Comparison of ENCODE assay signal across 8 cellular contexts in the genomic region with DNA sequence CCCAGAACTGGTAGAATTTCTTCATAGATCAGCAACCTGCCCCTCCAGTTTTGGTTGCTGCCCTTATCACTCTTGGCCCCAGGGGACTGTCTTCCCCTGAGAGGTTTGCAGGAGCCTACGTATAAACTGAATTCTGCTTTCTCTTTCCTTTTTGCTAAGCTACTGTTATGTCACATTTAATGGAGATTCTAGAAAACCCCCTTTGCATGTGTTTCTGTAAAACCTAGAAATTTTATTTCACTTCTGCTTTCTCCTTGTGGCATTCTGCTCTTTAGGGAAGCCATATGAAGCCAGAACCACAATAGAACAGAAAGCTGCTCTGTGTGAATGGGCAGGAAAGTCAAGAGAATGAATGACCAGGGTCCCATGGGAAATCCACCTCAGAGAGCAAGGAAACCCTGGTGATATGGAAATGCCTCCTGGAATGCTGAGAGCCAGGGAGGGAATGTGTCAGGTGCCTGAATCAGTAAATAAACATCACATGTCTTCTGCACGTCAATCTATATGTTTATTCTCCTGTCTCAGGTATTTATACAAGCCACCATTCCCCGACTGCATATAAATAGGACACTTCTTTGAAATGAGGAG. TPM values are rescaled to one million over a fixed set of nuclear protein-coding genes. Genes with fewer than 3 reads are reported as not detected.
DNase-seq lines count a peak whose midpoint lies in the region; ATAC-seq and TF ChIP-seq lines count a peak whose summit lies in the region.

No MANE protein-coding gene starts in this region.

- TF ChIP-seq CTCF in Loucy (conservative IDR thresholded peaks at IDR 0.05; ENCODE audit: low read length) (no peak), esophagus muscularis mucosa (IDR thresholded peaks at IDR 0.05) (no peak)

- no peak for TF ChIP-seq EP300 in esophagus muscularis mucosa (IDR thresholded peaks at IDR 0.05)

- ATAC-seq in GM18517 (IDR thresholded peaks at IDR 0.05; ENCODE audit: unreplicated experiment), result peak; percentile 100
- peak; percentile 96 for ATAC-seq in GM21825 (IDR thresholded peaks at IDR 0.05; ENCODE audit: unreplicated experiment)

- 0 out of 2 replicates have a peak overlapping the region, but pooled peaks have one; percentile 27 for H2AFZ ChIP-seq in Loucy (ENCODE audit: low read length)

- no peaks in the 10 kb centered on the region for H3K79me2 ChIP-seq in Loucy (ENCODE audit: insufficient read depth, low read length)

- H3K36me3 ChIP-seq in Loucy (ENCODE audit: insufficient read depth, low read length) (no peaks in the 10 kb centered on the region), esophagus muscularis mucosa (no peaks in the 10 kb centered on the region)

- intact Hi-C loops in cardiac septum (cut with DNase I) (no loop called here), esophagus muscularis mucosa (cut with DNase I) (no loop called here)

- H3K4me3 ChIP-seq in Loucy (ENCODE audit: low read length, poor library complexity, severe bottlenecking) (peak overlapping the region; percentile 40), esophagus muscularis mucosa (no peak overlapping the region)

- H3K27me3 ChIP-seq in Loucy (ENCODE audit: insufficient read depth, low read length, poor library complexity, severe bottlenecking) (no peaks in the 10 kb centered on the region), esophagus muscularis mucosa (peaks cover 0 to 7% (median 0%) of the 10 kb centered on the region in 4 donors)

- H3F3A ChIP-seq in Loucy (ENCODE audit: low read depth), result no peaks in the 10 kb centered on the region

- no peaks in the 10 kb centered on the region for H3K9me2 ChIP-seq in Loucy (replicated peaks; ENCODE audit: low read depth, low read length)

- no peaks in the 10 kb centered on the region for H3K9me3 ChIP-seq in Loucy (ENCODE audit: insufficient read depth, low read depth, low read length)
- H3K9me3 ChIP-seq in esophagus muscularis mucosa, result no peaks in the 10 kb centered on the region

- H3K4me2 ChIP-seq in Loucy (ENCODE audit: low read depth, low read length, poor library complexity, severe bottlenecking), result peak overlapping the region; percentile 53

- peak; percentile 45 for DNase-seq in germinal center (ENCODE audit: low spot score)
- DNase-seq in hippocampal formation (lab: John Stamatoyannopoulos, UW), result no peak
- no peak for DNase-seq in cardiac septum (ENCODE audit: low spot score)
- DNase-seq in esophagus muscularis mucosa (ENCODE audit: extremely low spot score), result no peak
- DNase-seq in dedifferentiated amniotic fluid mesenchymal stem cell (ENCODE audit: extremely low spot score), result no peak

- 19% methylated on average over 3 of the region's 3 CpGs for WGBS in esophagus muscularis mucosa

- no peaks in the 10 kb centered on the region for H4K20me1 ChIP-seq in Loucy (ENCODE audit: insufficient read depth, low read length, poor library complexity, severe bottlenecking)

- no peak overlapping the region for H3K27ac ChIP-seq in esophagus muscularis mucosa (replicated peaks in 1 of 4)

- H3K9ac ChIP-seq in Loucy (ENCODE audit: low read depth, low read length, poor library complexity, severe bottlenecking), result no peak overlapping the region

- H3K4me1 ChIP-seq in Loucy (ENCODE audit: insufficient read depth, low read length, poor library complexity, severe bottlenecking), result peaks cover 4% of the 10 kb centered on the region
- no peaks in the 10 kb centered on the region for H3K4me1 ChIP-seq in esophagus muscularis mucosa

- TF ChIP-seq POLR2A in esophagus muscularis mucosa (IDR thresholded peaks at IDR 0.05; ENCODE audit: low read depth), result no peak

RNA-seq across cellular contexts. Expression of gene IFNA2, which starts 3.4 kb away (rescaled TPM):
- total RNA-seq in cardiac septum, result not detected
- total RNA-seq in esophagus muscularis mucosa, result not detected

RNA-seq across cellular contexts. Expression of gene IFNA13, which starts 14.0 kb away (rescaled TPM):
- not detected for total RNA-seq in cardiac septum
- not detected for total RNA-seq in esophagus muscularis mucosa

RNA-seq across cellular contexts. Expression of gene IFNA8, which starts 27.1 kb away (rescaled TPM):
- not detected for total RNA-seq in cardiac septum
- total RNA-seq in esophagus muscularis mucosa, result not detected

RNA-seq across cellular contexts. Expression of gene IFNA6, which starts 31.2 kb away (rescaled TPM):
- not detected for total RNA-seq in cardiac septum
- total RNA-seq in esophagus muscularis mucosa, result not detected

RNA-seq across cellular contexts. Expression of gene KLHL9, which starts 46.6 kb away (rescaled TPM):
- 12.5 TPM for total RNA-seq in cardiac septum
- 10 to 100 TPM; 19.2 to 22.8 (median 21.3) TPM for total RNA-seq in esophagus muscularis mucosa
